Comparison of ENCODE assay signal across 14 cellular contexts in genomic region chr12:90036641-90037040, GRCh38.
DNase-seq lines count a peak whose midpoint lies in the region; ATAC-seq and TF ChIP-seq lines count a peak whose summit lies in the region.
"Had no signal": no experiment of that assay in that cellular context is flagged by ENCODE, and none has a peak within 500 bp of the region (broad histone marks: within the 10 kb centered on the region; RNA-seq: fewer than 3 reads in every experiment).

No MANE protein-coding gene starts in this region.

- H2AFZ ChIP-seq in GM23248 (peak overlapping the region; percentile 2), Loucy (ENCODE audit: low read length) (no peak overlapping the region), osteoblast (ENCODE audit: low read length) (peak overlapping the region; percentile 71), H9 (ENCODE audit: low read length) (no peak overlapping the region)

- no peak overlapping the region for H3K14ac ChIP-seq in H9 (ENCODE audit: insufficient read depth, low read length)

- no peak for ATAC-seq in GM18498 (IDR thresholded peaks at IDR 0.05; ENCODE audit: unreplicated experiment)

- H4K5ac ChIP-seq in H9 (ENCODE audit: insufficient read length, low read depth, low read length) = no peak overlapping the region

- H3K27me3 Mint-ChIP-seq in H9 (ENCODE audit: low read depth) = no peaks in the 10 kb centered on the region; the same call in 1 of the 2 replicates
- H3K27me3 Mint-ChIP-seq: CD4-positive, CD25-positive, alpha-beta regulatory T cell; stimulated activated naive CD8-positive, alpha-beta T cell treated with anti-CD3 and anti-CD28 coated beads, Interleukin-15, Interleukin-2, amounts not matched to agents 100 ng/mL and 50 ng/mL, for 24 hours had no signal

- H3K36me3 ChIP-seq in GM23248 (ENCODE audit: low read depth) (no peaks in the 10 kb centered on the region), Loucy (ENCODE audit: insufficient read depth, low read length) (no peaks in the 10 kb centered on the region), osteoblast (ENCODE audit: insufficient read depth, low read length) (no peaks in the 10 kb centered on the region), H7 (replicated peaks; ENCODE audit: control insufficient read depth, insufficient read depth, low read length) (no peaks in the 10 kb centered on the region)
- H3K36me3 ChIP-seq: adrenal gland, esophagus squamous epithelium had no signal

- H3K4me2 ChIP-seq in GM23248 (ENCODE audit: unreplicated experiment) (peak overlapping the region; percentile 37), Loucy (ENCODE audit: low read depth, low read length, poor library complexity, severe bottlenecking) (peak overlapping the region; percentile 34), osteoblast (ENCODE audit: insufficient read depth, low read length) (peak overlapping the region; percentile 62), H9 (ENCODE audit: insufficient read depth, insufficient read length, low read length) (no peak overlapping the region)

- no peak overlapping the region for H3K18ac ChIP-seq in H9 (ENCODE audit: insufficient read length, low read depth, low read length)

- TF ChIP-seq CTCF in Loucy (conservative IDR thresholded peaks at IDR 0.05; ENCODE audit: low read length) (no peak), cardiac fibroblast (IDR thresholded peaks at IDR 0.05; ENCODE audit: low read depth, low read length) (no peak), osteoblast (IDR thresholded peaks at IDR 0.05; ENCODE audit: extremely low read depth, low read depth, low read length) (no peak), H9 (conservative IDR thresholded peaks at IDR 0.05) (no peak)

- H4K8ac ChIP-seq in H9 (replicated peaks; ENCODE audit: insufficient read length, low read depth, low read length) = no peak overlapping the region

- no peak overlapping the region for H3K4ac ChIP-seq in H9 (ENCODE audit: low read depth, low read length)

- H4K91ac ChIP-seq in H9 (ENCODE audit: insufficient read length, low read depth, low read length) = no peak overlapping the region

- H4K20me1 ChIP-seq in GM23248 (ENCODE audit: insufficient read depth) (no peaks in the 10 kb centered on the region), Loucy (ENCODE audit: insufficient read depth, low read length, poor library complexity, severe bottlenecking) (no peaks in the 10 kb centered on the region), osteoblast (ENCODE audit: insufficient read depth, low read length) (no peaks in the 10 kb centered on the region), H9 (ENCODE audit: control insufficient read depth, insufficient read depth, insufficient read length) (no peaks in the 10 kb centered on the region)

- DNase-seq in GM23248 (peak; percentile 78), cardiac fibroblast (ENCODE audit: low read depth in 2 of 2) (peak; percentile 22 to 50), osteoblast (ENCODE audit: insufficient read length, low spot score, missing footprints) (peak; percentile 57), H7 (no peak), H9 (no peak)
- DNase-seq: adrenal gland, esophagus squamous epithelium, GF-D8, NCI-H1048, NCI-H2171 treated with DMSO at 0.1 percent for 48 hours had no signal

- H2BK12ac ChIP-seq in H9 (ENCODE audit: insufficient read length, low read depth, low read length) = no peak overlapping the region

- no peaks in the 10 kb centered on the region for H3K23me2 ChIP-seq in H9 (ENCODE audit: insufficient read length, low read depth, low read length, poor library complexity, severe bottlenecking)

- H3K9me3 Mint-ChIP-seq in H9 = no peaks in the 10 kb centered on the region

- no peak overlapping the region for H2BK20ac ChIP-seq in H9 (ENCODE audit: low read depth, low read length, poor library complexity, severe bottlenecking)

- H3K9ac ChIP-seq in GM23248 = no peak overlapping the region
- H3K9ac ChIP-seq in Loucy (ENCODE audit: low read depth, low read length, poor library complexity, severe bottlenecking) = no peak overlapping the region
- H3K9ac ChIP-seq in H9 (ENCODE audit: extremely low read depth, insufficient read length, low read length) = no peak overlapping the region

- H3K79me2 ChIP-seq in GM23248 (ENCODE audit: insufficient read depth) (no peaks in the 10 kb centered on the region), Loucy (ENCODE audit: insufficient read depth, low read length) (no peaks in the 10 kb centered on the region), osteoblast (ENCODE audit: insufficient read depth, low read length) (no peaks in the 10 kb centered on the region), H9 (ENCODE audit: insufficient read depth, low read length) (no peaks in the 10 kb centered on the region)

- no peak overlapping the region for H3K56ac ChIP-seq in H9 (ENCODE audit: insufficient read length, low read depth, low read length)

- no peaks in the 10 kb centered on the region for H3K9me3 ChIP-seq in GM23248 (ENCODE audit: low read depth)
- H3K9me3 ChIP-seq in Loucy (ENCODE audit: insufficient read depth, low read depth, low read length) = no peaks in the 10 kb centered on the region; the same call in 1 of the 2 replicates
- no peaks in the 10 kb centered on the region for H3K9me3 ChIP-seq in osteoblast (ENCODE audit: low read depth, low read length)
- H3K9me3 ChIP-seq in H9 (ENCODE audit: control insufficient read depth, low read depth, low read length) = no peaks in the 10 kb centered on the region
- H3K9me3 ChIP-seq: adrenal gland, esophagus squamous epithelium had no signal

- H3F3A ChIP-seq in GM23248 (ENCODE audit: insufficient read depth) (peaks cover 13% of the 10 kb centered on the region; the same call in 1 of the 2 replicates), Loucy (ENCODE audit: low read depth) (no peaks in the 10 kb centered on the region)

- H3T11ph ChIP-seq in H9 (ENCODE audit: low read length) = no peak overlapping the region

- H3K27ac Mint-ChIP-seq in H9 = no peak overlapping the region
- H3K27ac Mint-ChIP-seq: stimulated activated naive CD8-positive, alpha-beta T cell treated with anti-CD3 and anti-CD28 coated beads, Interleukin-15, Interleukin-2, amounts not matched to agents 100 ng/mL and 50 ng/mL, for 24 hours had no signal

- WGBS in GM23248 (ENCODE audit: low coverage in 1 of 2, low lambda C conversion rate in 2 of 2, missing lambda C conversion rate in 2 of 2), 2 experiments = 5 to 11% methylated on average over 3 of the region's 3 CpGs
- no CpG with 5 or more reads among the region's 3 CpGs for WGBS in H9 (ENCODE audit: extremely low coverage, insufficient read length, low lambda C conversion rate)

- no peaks in the 10 kb centered on the region for H3K79me1 ChIP-seq in H9 (ENCODE audit: insufficient read depth, low read depth, low read length, poor library complexity, severe bottlenecking)

- H2AK5ac ChIP-seq in H9 (ENCODE audit: insufficient read length, low read length) = no peak overlapping the region

- no peaks in the 10 kb centered on the region for H3K4me1 Mint-ChIP-seq in H9

- H3K27ac ChIP-seq in GM23248 = peak overlapping the region; percentile 29
- H3K27ac ChIP-seq in osteoblast (ENCODE audit: low read depth, low read length) = peak overlapping the region; percentile 74
- no peak overlapping the region for H3K27ac ChIP-seq in H9 (ENCODE audit: insufficient read length, low read depth, low read length)
- H3K27ac ChIP-seq: adrenal gland, esophagus squamous epithelium had no signal

- in situ Hi-C loops in GM23248 (cut with MboI) = no loop called here

- no peaks in the 10 kb centered on the region for H3K36me3 Mint-ChIP-seq in H9 (ENCODE audit: insufficient read depth in 1 of 3, low read depth in 3 of 3)
- H3K36me3 Mint-ChIP-seq: CD4-positive, CD25-positive, alpha-beta regulatory T cell had no signal

- H3K9me2 ChIP-seq in GM23248 (ENCODE audit: insufficient read depth) (no peaks in the 10 kb centered on the region), Loucy (replicated peaks; ENCODE audit: low read depth, low read length) (no peaks in the 10 kb centered on the region)

- H3K27me3 ChIP-seq in GM23248 (replicated peaks; ENCODE audit: insufficient read depth) (no peaks in the 10 kb centered on the region), Loucy (ENCODE audit: insufficient read depth, low read length, poor library complexity, severe bottlenecking) (no peaks in the 10 kb centered on the region), osteoblast (ENCODE audit: insufficient read depth, low read length) (no peaks in the 10 kb centered on the region), H7 (ENCODE audit: control insufficient read depth, insufficient read depth, low read length) (no peaks in the 10 kb centered on the region), H9 (ENCODE audit: insufficient read depth, low read length) (no peaks in the 10 kb centered on the region)
- H3K27me3 ChIP-seq: adrenal gland, esophagus squamous epithelium had no signal

- no peak overlapping the region for H3K4me3 ChIP-seq in GM23248
- H3K4me3 ChIP-seq in Loucy (ENCODE audit: low read length, poor library complexity, severe bottlenecking) = no peak overlapping the region
- H3K4me3 ChIP-seq in cardiac fibroblast (replicated peaks in 1 of 2; ENCODE audit: low read depth in 2 of 2, low read length in 2 of 2) = no peak overlapping the region
- H3K4me3 ChIP-seq in osteoblast (ENCODE audit: insufficient read depth, low read length) = no peak overlapping the region
- no peak overlapping the region for H3K4me3 ChIP-seq in H7 (ENCODE audit: insufficient read depth, low read depth, low read length)
- H3K4me3 ChIP-seq: adrenal gland, esophagus squamous epithelium had no signal

- H3K4me1 ChIP-seq in GM23248 (ENCODE audit: insufficient read depth) (peaks cover 24% of the 10 kb centered on the region), Loucy (ENCODE audit: insufficient read depth, low read length, poor library complexity, severe bottlenecking) (peaks cover 22% of the 10 kb centered on the region), osteoblast (ENCODE audit: insufficient read depth, low read length) (peaks cover 24% of the 10 kb centered on the region), H9 (ENCODE audit: insufficient read depth, low read length) (no peaks in the 10 kb centered on the region)
- H3K4me1 ChIP-seq: adrenal gland, esophagus squamous epithelium had no signal

- no peak overlapping the region for H3K23ac ChIP-seq in H9 (ENCODE audit: insufficient read length, low read depth, low read length)

- H2BK120ac ChIP-seq in H9 (ENCODE audit: low read depth, low read length, poor library complexity, severe bottlenecking) = no peak overlapping the region

- H2BK5ac ChIP-seq in H9 (ENCODE audit: insufficient read length, low read length) = no peak overlapping the region

- no peak overlapping the region for H3K4me3 Mint-ChIP-seq in H9
- H3K4me3 Mint-ChIP-seq: CD4-positive, CD25-positive, alpha-beta regulatory T cell; stimulated activated naive CD8-positive, alpha-beta T cell treated with anti-CD3 and anti-CD28 coated beads, Interleukin-15, Interleukin-2, amounts not matched to agents 100 ng/mL and 50 ng/mL, for 24 hours had no signal

- no peak overlapping the region for H2BK15ac ChIP-seq in H9 (ENCODE audit: low read depth, low read length)

Comparison
In these comparisons a context has a peak if more than half of its experiments do, and no peak if none do; other contexts are left out.
1. DNase-seq: peak in GM23248 (single experiment), cardiac fibroblast (2 of 2) and osteoblast (single experiment); none in H7 (single experiment) and H9 (single experiment).
2. H2AFZ ChIP-seq: peak in GM23248 (single experiment) and osteoblast (single experiment); none in Loucy (single experiment) and H9 (single experiment).